1 cellular context compared by ENCODE assay signal in genomic region chr4:142815834-142816233, GRCh38.
TF ChIP-seq lines count a peak whose summit lies in the region.

No MANE protein-coding gene starts in this region.

TF ChIP-seq in GM12878, 131 proteins besides CTCF, POLR2A, EP300 and RAD21 (continued from another document):
- TF ChIP-seq E4F1 (IDR thresholded peaks at IDR 0.05; ENCODE audit: borderline replicate concordance, partially characterized antibody) (no peak), BCLAF1 (IDR thresholded peaks at IDR 0.05) (no peak), MEF2B (IDR thresholded peaks at IDR 0.05; ENCODE audit: partially characterized antibody, poor library complexity, severe bottlenecking) (no peak)
